Comparison of ENCODE assay signal across 1 cellular context in genomic region chr19:1400281-1401137, GRCh38.
TF ChIP-seq lines count a peak whose summit lies in the region.

No MANE protein-coding gene starts in this region.

TF ChIP-seq in HepG2, 621 proteins besides CTCF, POLR2A, EP300 and RAD21 (continued from another document and continues in another):
- TF ChIP-seq KDM1A (CRISPR knock-in tag; IDR thresholded peaks at IDR 0.05) (peak; percentile 100), RELA (CRISPR knock-in tag; IDR thresholded peaks at IDR 0.05) (no peak), ZNF740 (CRISPR knock-in tag; IDR thresholded peaks at IDR 0.05) (peak; percentile 63; the same call in 1 of the 2 replicates), PAXIP1 (CRISPR knock-in tag; conservative IDR thresholded peaks at IDR 0.05) (peak; percentile 94), CBX2 (IDR thresholded peaks at IDR 0.05; ENCODE audit: low read depth, low read length) (no peak), CBX2 (CRISPR knock-in tag; IDR thresholded peaks at IDR 0.05; ENCODE audit: low read depth) (no peak), CENPT (CRISPR knock-in tag; IDR thresholded peaks at IDR 0.05; ENCODE audit: low read depth) (peak; percentile 47; the same call in 1 of the 2 replicates), ZNF383 (CRISPR knock-in tag; IDR thresholded peaks at IDR 0.05; ENCODE audit: borderline replicate concordance) (no peak), ZBTB10 (CRISPR knock-in tag; IDR thresholded peaks at IDR 0.05; ENCODE audit: borderline replicate concordance) (peak; percentile 69; the same call in 1 of the 2 replicates), RAD51 (IDR thresholded peaks at IDR 0.05; ENCODE audit: borderline replicate concordance) (no peak), ZNF567 (CRISPR knock-in tag; IDR thresholded peaks at IDR 0.05; ENCODE audit: borderline replicate concordance) (no peak), PCBP1 (IDR thresholded peaks at IDR 0.05; ENCODE audit: borderline replicate concordance, low read depth, low read length) (peak; percentile 88), DZIP1 (CRISPR knock-in tag; IDR thresholded peaks at IDR 0.05) (no peak), ZHX2 (IDR thresholded peaks at IDR 0.05; ENCODE audit: low read depth) (no peak), ZHX2 (CRISPR knock-in tag; IDR thresholded peaks at IDR 0.05; ENCODE audit: borderline replicate concordance) (no peak), ZNF784 (CRISPR knock-in tag; IDR thresholded peaks at IDR 0.05; ENCODE audit: borderline replicate concordance) (peak; percentile 86; the same call in 1 of the 2 replicates), ZNF619 (CRISPR knock-in tag; IDR thresholded peaks at IDR 0.05) (no peak), ZNF136 (CRISPR knock-in tag; IDR thresholded peaks at IDR 0.05; ENCODE audit: low read depth) (no peak), MTA1 (CRISPR knock-in tag; IDR thresholded peaks at IDR 0.05; ENCODE audit: borderline replicate concordance) (peak; percentile 70), RFXAP (CRISPR knock-in tag; IDR thresholded peaks at IDR 0.05; ENCODE audit: borderline replicate concordance) (no peak), TAF1 (CRISPR knock-in tag; IDR thresholded peaks at IDR 0.05) (peak; percentile 66; the same call in 1 of the 2 replicates), TIGD3 (CRISPR knock-in tag; IDR thresholded peaks at IDR 0.05; ENCODE audit: borderline replicate concordance) (no peak), IKZF1 (IDR thresholded peaks at IDR 0.05) (no peak), ELK4 (CRISPR knock-in tag; IDR thresholded peaks at IDR 0.05; ENCODE audit: borderline replicate concordance) (no peak), ZNF569 (CRISPR knock-in tag; IDR thresholded peaks at IDR 0.05; ENCODE audit: borderline replicate concordance) (no peak), ATF6 (CRISPR knock-in tag; conservative IDR thresholded peaks at IDR 0.05) (no peak), ZNF207 (IDR thresholded peaks at IDR 0.05; ENCODE audit: borderline replicate concordance) (no peak), ZNF777 (CRISPR knock-in tag; IDR thresholded peaks at IDR 0.05) (peak; percentile 4; the same call in 1 of the 2 replicates), NFE2L2 (IDR thresholded peaks at IDR 0.05; ENCODE audit: low read length) (no peak), HNF4G (IDR thresholded peaks at IDR 0.05; ENCODE audit: borderline replicate concordance, low read depth, low read length) (peak; percentile 88), HNF4G (CRISPR knock-in tag; IDR thresholded peaks at IDR 0.05; ENCODE audit: borderline replicate concordance, low read depth) (peak; percentile 95), CCDC6 (CRISPR knock-in tag; IDR thresholded peaks at IDR 0.05) (0 out of 2 replicates have a peak, but pooled peaks have one; percentile 43), ZNF550 (CRISPR knock-in tag; IDR thresholded peaks at IDR 0.05; ENCODE audit: borderline replicate concordance) (no peak), MYNN (CRISPR knock-in tag; IDR thresholded peaks at IDR 0.05; ENCODE audit: low read depth) (no peak), HNRNPH1 (optimal IDR thresholded peaks at IDR 0.05; ENCODE audit: low read depth, low read length) (peak; percentile 74), CAMTA2 (CRISPR knock-in tag; IDR thresholded peaks at IDR 0.05; ENCODE audit: borderline replicate concordance) (no peak), SIX1 (CRISPR knock-in tag; IDR thresholded peaks at IDR 0.05; ENCODE audit: borderline replicate concordance) (0 out of 2 replicates have a peak, but pooled peaks have one; percentile 38)
